8 cellular contexts compared by ENCODE assay signal in the genomic region with DNA sequence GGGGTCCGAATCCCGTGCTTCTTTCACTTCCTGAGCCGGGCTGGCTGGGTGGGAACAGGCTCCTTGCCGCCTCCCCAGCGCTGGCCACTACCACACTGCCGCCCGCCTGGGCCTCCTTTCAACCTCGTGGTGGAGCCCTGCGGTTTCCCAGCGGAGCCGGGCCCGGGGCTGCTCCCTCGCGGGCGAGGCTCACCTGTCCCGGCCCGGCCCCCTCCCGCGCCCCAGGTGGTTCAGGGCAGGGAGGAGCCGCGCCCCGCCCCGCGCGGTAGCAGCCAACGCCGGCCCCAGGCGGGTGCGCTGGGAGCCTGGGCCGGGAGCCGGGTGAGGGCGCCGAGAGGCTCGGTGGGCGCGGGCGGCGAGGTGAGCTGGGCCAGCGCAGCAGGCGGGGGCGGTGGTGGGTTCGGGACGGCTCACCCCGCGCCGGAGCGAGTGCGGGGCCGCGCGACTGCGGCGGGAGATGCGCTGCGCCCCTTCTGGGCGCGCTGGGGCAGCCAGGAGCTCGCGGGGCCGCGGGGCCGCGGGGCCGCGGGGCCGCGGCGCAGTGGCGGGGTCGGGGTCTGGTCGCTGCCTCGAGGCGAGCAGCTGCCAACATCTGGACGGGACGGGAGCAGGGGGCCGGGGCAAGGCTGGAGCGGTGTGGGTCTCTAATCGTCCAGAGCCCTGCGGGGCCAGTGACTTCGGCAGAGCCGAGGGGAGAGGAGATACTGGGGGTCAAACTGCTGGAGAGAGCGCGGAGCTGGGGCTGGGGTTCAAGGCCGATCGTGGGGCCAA. TPM values are rescaled to one million over a fixed set of nuclear protein-coding genes. Genes with fewer than 3 reads are reported as not detected.
DNase-seq lines count a peak whose midpoint lies in the region; ATAC-seq and TF ChIP-seq lines count a peak whose summit lies in the region.

A gene with protein sequence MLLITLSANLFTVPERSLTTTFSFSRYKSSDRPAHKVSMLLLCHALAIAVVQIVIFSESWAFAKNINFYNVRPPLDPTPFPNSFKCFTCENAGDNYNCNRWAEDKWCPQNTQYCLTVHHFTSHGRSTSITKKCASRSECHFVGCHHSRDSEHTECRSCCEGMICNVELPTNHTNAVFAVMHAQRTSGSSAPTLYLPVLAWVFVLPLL (plus strand): TSS at position 258 of the 771 bp plus-strand sequence. CDS start 92,250 bp downstream, outside the sequence.

- CTCF ChIA-PET in HEK293 (lab: Yijun Ruan, JAX), result interaction anchor here (0.6 to 5.1 kb wide), 12 partner anchors 9 to 519 kb away, joined by 3 to 31 read pairs (median 4); no protein-coding TSS in a partner anchor

- H3K4me1 ChIP-seq in HEK293 (ENCODE audit: control insufficient read depth, insufficient read depth, low read length), result no peaks in the 10 kb centered on the region

- no peak for DNase-seq in activated T-cell treated with anti-CD3 and anti-CD28 coated beads, Interleukin-2, amount 50 U/mL, for 4 hours
- no peak for DNase-seq in activated T-cell treated with anti-CD3 and anti-CD28 coated beads, Interleukin-2, amount 50 U/mL, for 1 hour
- peak; percentile 12 for DNase-seq in NCI-H1436 treated with DMSO at 0.1 percent for 48 hours (lab: John Stamatoyannopoulos, UW)
- no peak for DNase-seq in coronary artery (ENCODE audit: low spot score)
- peak; percentile 14 for DNase-seq in neural crest cell (ENCODE audit: low read depth, low spot score)
- no peak for DNase-seq in KG1 (lab: John Stamatoyannopoulos, UW)
- no peak for DNase-seq in cerebellum (ENCODE audit: low spot score)

- no peaks in the 10 kb centered on the region for H3K9me3 Mint-ChIP-seq in activated T-cell treated with anti-CD3 and anti-CD28 coated beads, Interleukin-2, amount 50 U/mL, for 4 hours
- no peaks in the 10 kb centered on the region for H3K9me3 Mint-ChIP-seq in neural crest cell

- no peaks in the 10 kb centered on the region for H3K36me3 ChIP-seq in HEK293 (ENCODE audit: control insufficient read depth in 2 of 2, insufficient read depth in 1 of 2, low read length in 2 of 2)

- peaks cover 7% of the 10 kb centered on the region for H3K4me1 Mint-ChIP-seq in activated T-cell treated with anti-CD3 and anti-CD28 coated beads, Interleukin-2, amount 50 U/mL, for 4 hours (ENCODE audit: low read depth)
- H3K4me1 Mint-ChIP-seq in neural crest cell, result peaks cover 4% of the 10 kb centered on the region

- H3K4me3 Mint-ChIP-seq in activated T-cell treated with anti-CD3 and anti-CD28 coated beads, Interleukin-2, amount 50 U/mL, for 4 hours, result peak within 1 kb of the TSS; percentile 48
- peak within 1 kb of the TSS; percentile 89 for H3K4me3 Mint-ChIP-seq in neural crest cell

- POLR2A ChIA-PET in HEK293 (lab: Yijun Ruan, JAX), result no interaction called here

- peak; percentile 56 to 61 for ATAC-seq in activated T-cell treated with anti-CD3 and anti-CD28 coated beads, Interleukin-2, amount 50 U/mL, for 4 hours

- H3K4me3 ChIP-seq in HEK293 (ENCODE audit: low read depth, low read length) (peak within 1 kb of the TSS; percentile 41), coronary artery (peak within 1 kb of the TSS; percentile 65)

- peaks cover 47% of the 10 kb centered on the region for H3K27me3 Mint-ChIP-seq in activated T-cell treated with anti-CD3 and anti-CD28 coated beads, Interleukin-2, amount 50 U/mL, for 4 hours (ENCODE audit: low read depth)
- peaks cover 68% of the 10 kb centered on the region for H3K27me3 Mint-ChIP-seq in neural crest cell (ENCODE audit: low read depth)

- H3K27ac ChIP-seq in HEK293 (ENCODE audit: extremely low read depth, low read depth, low read length) (peak within 1 kb of the TSS; percentile 76; the same call in 1 of the 2 replicates), coronary artery (no peak within 1 kb of the TSS)

- peak; percentile 69 for TF ChIP-seq CTCF in HEK293 (tag by site-specific recombination; IDR thresholded peaks at IDR 0.05)
- no peak for TF ChIP-seq CTCF in coronary artery (IDR thresholded peaks at IDR 0.05)
- TF ChIP-seq CTCF in neural crest cell (conservative IDR thresholded peaks at IDR 0.05), result peak; percentile 28

- H3K27ac Mint-ChIP-seq in neural crest cell (ENCODE audit: unreplicated experiment), result peak within 1 kb of the TSS; percentile 19

- no peaks in the 10 kb centered on the region for H3K9me3 ChIP-seq in HEK293 (ENCODE audit: control insufficient read depth, insufficient read depth, low read depth, low read length)

- no peaks in the 10 kb centered on the region for H3K36me3 Mint-ChIP-seq in activated T-cell treated with anti-CD3 and anti-CD28 coated beads, Interleukin-2, amount 50 U/mL, for 4 hours (ENCODE audit: insufficient read depth)
- H3K36me3 Mint-ChIP-seq in neural crest cell (ENCODE audit: low read depth), result no peaks in the 10 kb centered on the region

TF ChIP-seq in HEK293, 187 proteins besides CTCF, POLR2A, EP300 and RAD21 (continues in another document):
- TF ChIP-seq ZIC2 (tag by site-specific recombination; IDR thresholded peaks at IDR 0.05) (0 out of 2 replicates have a peak, but pooled peaks have one; percentile 9), GLIS1 (tag by site-specific recombination; IDR thresholded peaks at IDR 0.05) (0 out of 2 replicates have a peak, but pooled peaks have one; percentile 9), SP2 (tag by site-specific recombination; IDR thresholded peaks at IDR 0.05) (peak; percentile 50), HOXC10 (CRISPR knock-in tag; IDR thresholded peaks at IDR 0.05) (0 out of 2 replicates have a peak, but pooled peaks have one; percentile 49), KLF1 (tag by site-specific recombination; IDR thresholded peaks at IDR 0.05) (peak; percentile 35; the same call in 1 of the 2 replicates)
- TF ChIP-seq, protein P1, sequence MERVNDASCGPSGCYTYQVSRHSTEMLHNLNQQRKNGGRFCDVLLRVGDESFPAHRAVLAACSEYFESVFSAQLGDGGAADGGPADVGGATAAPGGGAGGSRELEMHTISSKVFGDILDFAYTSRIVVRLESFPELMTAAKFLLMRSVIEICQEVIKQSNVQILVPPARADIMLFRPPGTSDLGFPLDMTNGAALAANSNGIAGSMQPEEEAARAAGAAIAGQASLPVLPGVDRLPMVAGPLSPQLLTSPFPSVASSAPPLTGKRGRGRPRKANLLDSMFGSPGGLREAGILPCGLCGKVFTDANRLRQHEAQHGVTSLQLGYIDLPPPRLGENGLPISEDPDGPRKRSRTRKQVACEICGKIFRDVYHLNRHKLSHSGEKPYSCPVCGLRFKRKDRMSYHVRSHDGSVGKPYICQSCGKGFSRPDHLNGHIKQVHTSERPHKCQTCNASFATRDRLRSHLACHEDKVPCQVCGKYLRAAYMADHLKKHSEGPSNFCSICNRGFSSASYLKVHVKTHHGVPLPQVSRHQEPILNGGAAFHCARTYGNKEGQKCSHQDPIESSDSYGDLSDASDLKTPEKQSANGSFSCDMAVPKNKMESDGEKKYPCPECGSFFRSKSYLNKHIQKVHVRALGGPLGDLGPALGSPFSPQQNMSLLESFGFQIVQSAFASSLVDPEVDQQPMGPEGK (tag by site-specific recombination; IDR thresholded peaks at IDR 0.05), result peak; percentile 14; the same call in 1 of the 2 replicates
- TF ChIP-seq, protein P2, sequence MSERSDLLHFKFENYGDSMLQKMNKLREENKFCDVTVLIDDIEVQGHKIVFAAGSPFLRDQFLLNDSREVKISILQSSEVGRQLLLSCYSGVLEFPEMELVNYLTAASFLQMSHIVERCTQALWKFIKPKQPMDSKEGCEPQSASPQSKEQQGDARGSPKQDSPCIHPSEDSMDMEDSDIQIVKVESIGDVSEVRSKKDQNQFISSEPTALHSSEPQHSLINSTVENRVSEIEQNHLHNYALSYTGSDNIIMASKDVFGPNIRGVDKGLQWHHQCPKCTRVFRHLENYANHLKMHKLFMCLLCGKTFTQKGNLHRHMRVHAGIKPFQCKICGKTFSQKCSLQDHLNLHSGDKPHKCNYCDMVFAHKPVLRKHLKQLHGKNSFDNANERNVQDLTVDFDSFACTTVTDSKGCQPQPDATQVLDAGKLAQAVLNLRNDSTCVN (tag by site-specific recombination; optimal IDR thresholded peaks at IDR 0.05), result peak; percentile 38
- TF ChIP-seq, protein P3, sequence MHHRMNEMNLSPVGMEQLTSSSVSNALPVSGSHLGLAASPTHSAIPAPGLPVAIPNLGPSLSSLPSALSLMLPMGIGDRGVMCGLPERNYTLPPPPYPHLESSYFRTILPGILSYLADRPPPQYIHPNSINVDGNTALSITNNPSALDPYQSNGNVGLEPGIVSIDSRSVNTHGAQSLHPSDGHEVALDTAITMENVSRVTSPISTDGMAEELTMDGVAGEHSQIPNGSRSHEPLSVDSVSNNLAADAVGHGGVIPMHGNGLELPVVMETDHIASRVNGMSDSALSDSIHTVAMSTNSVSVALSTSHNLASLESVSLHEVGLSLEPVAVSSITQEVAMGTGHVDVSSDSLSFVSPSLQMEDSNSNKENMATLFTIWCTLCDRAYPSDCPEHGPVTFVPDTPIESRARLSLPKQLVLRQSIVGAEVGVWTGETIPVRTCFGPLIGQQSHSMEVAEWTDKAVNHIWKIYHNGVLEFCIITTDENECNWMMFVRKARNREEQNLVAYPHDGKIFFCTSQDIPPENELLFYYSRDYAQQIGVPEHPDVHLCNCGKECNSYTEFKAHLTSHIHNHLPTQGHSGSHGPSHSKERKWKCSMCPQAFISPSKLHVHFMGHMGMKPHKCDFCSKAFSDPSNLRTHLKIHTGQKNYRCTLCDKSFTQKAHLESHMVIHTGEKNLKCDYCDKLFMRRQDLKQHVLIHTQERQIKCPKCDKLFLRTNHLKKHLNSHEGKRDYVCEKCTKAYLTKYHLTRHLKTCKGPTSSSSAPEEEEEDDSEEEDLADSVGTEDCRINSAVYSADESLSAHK (tag by site-specific recombination; IDR thresholded peaks at IDR 0.05), result no peak

RNA-seq across cellular contexts. Expression of the gene that starts here (rescaled TPM):
- not detected for total RNA-seq in activated T-cell treated with anti-CD3 and anti-CD28 coated beads, Interleukin-2, amount 50 U/mL, for 4 hours
- not detected in 2 replicates for total RNA-seq in neural crest cell
- total RNA-seq in cerebellum, result 0.91 TPM

Comparison
In these comparisons a context has a peak if more than half of its experiments do, and no peak if none do; other contexts are left out.
1. Peak in ATAC-seq in activated T-cell treated with anti-CD3 and anti-CD28 coated beads, Interleukin-2, amount 50 U/mL, for 4 hours; RNA of the gene not detected or under 1 TPM.
2. Peak in DNase-seq in neural crest cell; RNA of the gene not detected or under 1 TPM.